7 cellular contexts compared by ENCODE assay signal in the genomic region with DNA sequence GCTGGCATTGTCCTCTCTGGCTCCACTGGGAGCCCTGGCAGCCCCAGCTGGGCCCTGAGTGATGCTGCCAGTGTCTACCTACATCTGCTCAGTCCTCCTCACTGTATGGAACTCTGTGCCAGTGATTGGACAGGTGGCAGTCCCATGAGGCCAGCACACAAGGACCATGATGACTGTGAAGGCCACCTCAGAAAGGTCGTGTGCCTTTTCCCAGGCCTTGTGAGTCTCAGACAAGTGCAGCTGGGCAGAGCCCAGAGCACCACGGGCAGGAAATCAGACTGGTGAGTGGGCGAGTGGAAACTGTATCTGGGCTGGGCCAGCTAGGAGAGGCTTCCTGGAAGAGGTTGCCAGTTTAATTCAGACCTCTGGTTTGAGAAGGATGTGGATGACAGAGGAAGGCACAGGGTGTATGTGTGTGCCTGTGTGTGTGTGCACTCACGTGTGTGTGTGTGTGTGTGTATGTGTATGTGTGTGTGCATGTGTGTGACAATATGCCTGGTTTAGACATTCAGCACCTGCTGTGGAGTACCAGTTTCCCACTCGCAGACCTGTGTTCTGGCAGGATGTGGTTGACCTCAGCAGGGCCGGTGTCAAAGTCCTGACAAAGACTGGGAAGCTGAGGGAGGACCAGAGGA. TPM values are rescaled to one million over a fixed set of nuclear protein-coding genes. Genes with fewer than 3 reads are reported as not detected.
A peak's percentile ranks its signal among the peaks of the same experiment; 100 is the strongest.
DNase-seq lines count a peak whose midpoint lies in the region; ATAC-seq, FAIRE-seq and TF ChIP-seq lines count a peak whose summit lies in the region.

No MANE protein-coding gene starts in this region.

- no peaks in the 10 kb centered on the region for H4K20me1 ChIP-seq in GM12878 (ENCODE audit: control insufficient read depth, insufficient read depth)

- DNase-seq in KG1 (lab: John Stamatoyannopoulos, UW), result peak; percentile 42
- DNase-seq in GM12878 (ENCODE audit: low read depth, low spot score), result no peak
- peak; percentile 76 for DNase-seq in stimulated activated CD8-positive, alpha-beta memory T cell treated with anti-CD3 and anti-CD28 coated beads, Interleukin-4, amount 100 ng/mL, for 48 hours
- DNase-seq in GM20000 (ENCODE audit: low spot score), result no peak
- no peak for DNase-seq in tibial artery

- no peak for TF ChIP-seq POLR2A in GM12878 (IDR thresholded peaks at IDR 0.05; ENCODE audit: low read depth, low read length)

- no peak overlapping the region for H2AFZ ChIP-seq in GM12878 (ENCODE audit: control insufficient read depth, low read depth, low read length)

- no TSS peak for BruUV-seq in GM12878 (replicated peaks; lab: Mats Ljungman, UMichigan)

- peaks cover 31% of the 10 kb centered on the region for H3K4me1 ChIP-seq in GM12878 (ENCODE audit: control insufficient read depth, insufficient read depth, low read length)
- H3K4me1 ChIP-seq in tibial artery, result peaks cover 0 to 35% (median 5%) of the 10 kb centered on the region in 4 donors

- WGBS in GM12878 (ENCODE audit: insufficient coverage, insufficient replicate concordance, low lambda C conversion rate, missing lambda C conversion rate), result 2% methylated on average over 6 of the region's 6 CpGs

- H3K9me3 ChIP-seq in GM12878 (replicated peaks; ENCODE audit: control insufficient read depth, insufficient read depth, low read length) (no peaks in the 10 kb centered on the region), tibial artery (no peaks in the 10 kb centered on the region)

- POLR2A ChIA-PET in GM12878 (lab: Charles Lee), result interaction anchor here (0.9 to 1.3 kb wide), 2 partner anchors 11 to 33 kb away, joined by 3 read pairs; no protein-coding TSS in a partner anchor

- in situ Hi-C loops in GM12878 (cut with MboI), result loop anchor here (25.0 kb wide), 1 partner anchor 1063 kb away; no protein-coding TSS in a partner anchor

- TF ChIP-seq CTCF in GM12878 (IDR thresholded peaks at IDR 0.05 in 2 of 3, conservative IDR thresholded peaks at IDR 0.05 in 1 of 3; ENCODE audit: control insufficient read depth in 2 of 3, extremely low read depth in 1 of 3, insufficient read depth in 1 of 3, low read depth in 3 of 3, low read length in 3 of 3), result no peak
- no peak for TF ChIP-seq CTCF in GM20000 (IDR thresholded peaks at IDR 0.05; ENCODE audit: extremely low read depth, missing control alignments)
- no peak for TF ChIP-seq CTCF in tibial artery (IDR thresholded peaks at IDR 0.05)

- TF ChIP-seq RAD21 in GM12878 (IDR thresholded peaks at IDR 0.05; ENCODE audit: insufficient read depth, low read depth, low read length), result no peak

- intact Hi-C loops in GM12878 (cut with micrococcal nuclease; ENCODE audit: unreplicated experiment), result no loop called here
- intact Hi-C loops in tibial artery (cut with DNase I; ENCODE audit: low total_unique reads), result no loop called here

- TF ChIP-seq EP300 in GM12878 (IDR thresholded peaks at IDR 0.05; ENCODE audit: borderline replicate concordance in 1 of 2, control insufficient read depth in 1 of 2, low read depth in 2 of 2, low read length in 2 of 2), result no peak

- H3K36me3 ChIP-seq in GM12878 (ENCODE audit: control insufficient read depth in 2 of 2, insufficient read depth in 2 of 2, low read length in 1 of 2) (peaks cover 0 to 1% of the 10 kb centered on the region in 2 experiments; a peak in 1 of 4 replicates), tibial artery (peaks cover 0 to 7% (median 0%) of the 10 kb centered on the region in 3 donors)

- RAD21 ChIA-PET in GM12878 (lab: Charles Lee; ENCODE audit: unreplicated experiment), result interaction anchor here (0.9 to 2.0 kb wide), 2 partner anchors 12 to 55 kb away, joined by 3 to 4 read pairs; a partner anchor contains a TSS

- no peaks in the 10 kb centered on the region for H3K27me3 ChIP-seq in GM12878 (replicated peaks in 1 of 2; ENCODE audit: control insufficient read depth in 2 of 2, insufficient read depth in 2 of 2, low read length in 1 of 2)
- H3K27me3 ChIP-seq in tibial artery, result no peaks in the 10 kb centered on the region

- peak; percentile 91 for FAIRE-seq in GM12878 (lab: Jason Lieb, UNC)

- ATAC-seq in GM19372 (IDR thresholded peaks at IDR 0.05; ENCODE audit: low read depth, unreplicated experiment) (peak; percentile 49), GM12878 (peak; percentile 66), HG02588 (IDR thresholded peaks at IDR 0.05; ENCODE audit: unreplicated experiment) (no peak)

- H3K79me2 ChIP-seq in GM12878 (ENCODE audit: control insufficient read depth, insufficient read depth, low read length), result no peaks in the 10 kb centered on the region

- H3K4me2 ChIP-seq in GM12878 (ENCODE audit: control insufficient read depth, insufficient read depth), result peak overlapping the region; percentile 51

- CTCF ChIA-PET in GM12878 (lab: Yijun Ruan, JAX), result interaction anchor here (0.6 to 12.7 kb wide), 5 partner anchors 8 to 81 kb away, joined by 3 to 250 read pairs (median 3); a partner anchor contains a TSS

- H3K4me3 ChIP-seq in GM12878 (no peak overlapping the region), tibial artery (no peak overlapping the region)

- H3K27ac ChIP-seq in GM12878 (ENCODE audit: control insufficient read depth, insufficient read depth) (peak overlapping the region; percentile 9; the same call in 1 of the 2 replicates), tibial artery (no peak overlapping the region)

- H3K9ac ChIP-seq in GM12878 (ENCODE audit: control insufficient read depth, insufficient read depth, low read length), result no peak overlapping the region

- SMC1A ChIA-PET in GM12878 (lab: Charles Lee; ENCODE audit: uncharacterized antibody, unreplicated experiment), result interaction anchor here (1.0 to 3.5 kb wide), 4 partner anchors 8 to 29 kb away, joined by 3 to 12 read pairs (median 4); no protein-coding TSS in a partner anchor

RNA-seq across cellular contexts. Expression of a gene that starts 7.0 kb away (rescaled TPM):
- total RNA-seq in GM12878 (2013; cell fraction: nucleolus; rRNA removed), result 25.1 and 26.3 TPM in 2 replicates
- total RNA-seq in GM12878 (2014; rRNA removed), result 42.6 and 49.2 TPM in 2 replicates
- 25.4 and 27.2 TPM in 2 replicates for total RNA-seq in GM12878 (2014; rRNA removed; fragmentation: Illumina TruSeq; extraction: Trizol)
- 39.9 and 42.0 TPM in 2 replicates for total RNA-seq in GM12878 (2021)
- 9.1 TPM for polyA plus RNA-seq in GM12878 (2011; ENCODE audit: low read depth)
- polyA plus RNA-seq in GM12878 (2011; rRNA removed), result 33.5 and 66.0 TPM in 2 replicates
- 81.5 and 93.9 TPM in 2 replicates for polyA plus RNA-seq in GM12878 (2011; cell fraction: cytosol; rRNA removed)
- polyA plus RNA-seq in GM12878 (2011; cell fraction: nucleus; rRNA removed), result 58.1 and 59.6 TPM in 2 replicates
- polyA plus RNA-seq in GM12878 (2012), result 14.5 and 14.9 TPM in 2 replicates
- polyA plus RNA-seq in GM12878 (2014; fragmentation: Illumina TruSeq; extraction: Trizol), result 39.9 and 46.7 TPM in 2 replicates
- 1 to 10 TPM; 7.9 to 8.7 TPM for polyA plus RNA-seq in GM12878 (2014; fragmentation: Nextera tagmentation; extraction: Ambion mirVana)
- polyA plus RNA-seq in GM12878 (2014; rRNA removed), result 43.9 and 45.3 TPM in 2 replicates
- polyA plus RNA-seq in GM12878 (2016; fragmentation: Nextera tagmentation; extraction: Ambion mirVana), result 10 to 100 TPM; 32.4 to 38.0 TPM
- polyA minus RNA-seq in GM12878 (2011; rRNA and poly(A)+ RNA removed), result 53.0 and 58.0 TPM in 2 replicates
- polyA minus RNA-seq in GM12878 (2011; cell fraction: cytosol; rRNA and poly(A)+ RNA removed), result 12.2 and 17.4 TPM in 2 replicates
- polyA minus RNA-seq in GM12878 (2011; cell fraction: nucleus; rRNA and poly(A)+ RNA removed), result 11.7 and 18.6 TPM in 2 replicates

RNA-seq across cellular contexts. Expression of a gene that starts 12.4 kb away (rescaled TPM):
- total RNA-seq in GM12878 (2013; cell fraction: nucleolus; rRNA removed), result 2.3 and 2.6 TPM in 2 replicates
- total RNA-seq in GM12878 (2014; rRNA removed), result 2.3 and 2.5 TPM in 2 replicates
- total RNA-seq in GM12878 (2014; rRNA removed; fragmentation: Illumina TruSeq; extraction: Trizol), result 0.94 and 1.0 TPM in 2 replicates
- 4.4 and 5.1 TPM in 2 replicates for total RNA-seq in GM12878 (2021)
- 0.25 TPM for polyA plus RNA-seq in GM12878 (2011; ENCODE audit: low read depth)
- 0.20 and 0.41 TPM in 2 replicates for polyA plus RNA-seq in GM12878 (2011; rRNA removed)
- 0.97 and 1.0 TPM in 2 replicates for polyA plus RNA-seq in GM12878 (2011; cell fraction: cytosol; rRNA removed)
- 1.8 and 2.2 TPM in 2 replicates for polyA plus RNA-seq in GM12878 (2011; cell fraction: nucleus; rRNA removed)
- 1.4 and 1.5 TPM in 2 replicates for polyA plus RNA-seq in GM12878 (2012)
- polyA plus RNA-seq in GM12878 (2014; fragmentation: Illumina TruSeq; extraction: Trizol), result 1.4 and 2.7 TPM in 2 replicates
- under 1 TPM; 0.21 to 0.57 TPM for polyA plus RNA-seq in GM12878 (2014; fragmentation: Nextera tagmentation; extraction: Ambion mirVana)
- polyA plus RNA-seq in GM12878 (2014; rRNA removed), result 3.2 and 3.7 TPM in 2 replicates
- 1 to 10 TPM; 1.1 to 2.5 TPM for polyA plus RNA-seq in GM12878 (2016; fragmentation: Nextera tagmentation; extraction: Ambion mirVana)
- 1.6 and 1.9 TPM in 2 replicates for polyA minus RNA-seq in GM12878 (2011; rRNA and poly(A)+ RNA removed)
- polyA minus RNA-seq in GM12878 (2011; cell fraction: cytosol; rRNA and poly(A)+ RNA removed), result 0.80 and 0.94 TPM in 2 replicates
- polyA minus RNA-seq in GM12878 (2011; cell fraction: nucleus; rRNA and poly(A)+ RNA removed), result 1.9 and 3.2 TPM in 2 replicates

RNA-seq across cellular contexts. Expression of a gene that starts 50.8 kb away (rescaled TPM):
- not detected in 2 replicates for total RNA-seq in GM12878 (2013; cell fraction: nucleolus; rRNA removed)
- total RNA-seq in GM12878 (2014; rRNA removed) (not detected in 2 replicates), GM12878 (2014; rRNA removed; fragmentation: Illumina TruSeq; extraction: Trizol) (not detected in 2 replicates), GM12878 (2021) (0.03 TPM in 1 of 2 replicates, not detected in the other)
- 0.04 TPM for polyA plus RNA-seq in GM12878 (2011; ENCODE audit: low read depth)
- polyA plus RNA-seq in GM12878 (2011; rRNA removed) (not detected in 2 replicates), GM12878 (2014; fragmentation: Illumina TruSeq; extraction: Trizol) (not detected in 2 replicates), GM12878 (2014; fragmentation: Nextera tagmentation; extraction: Ambion mirVana) (under 1 TPM; 0.02 to 0.04 TPM), GM12878 (2014; rRNA removed) (not detected in 2 replicates), GM12878 (2016; fragmentation: Nextera tagmentation; extraction: Ambion mirVana) (under 1 TPM; 0.38 to 0.52 TPM)
- polyA plus RNA-seq in GM12878 (2011; cell fraction: cytosol; rRNA removed), result not detected in 2 replicates
- polyA plus RNA-seq in GM12878 (2011; cell fraction: nucleus; rRNA removed), result not detected in 2 replicates
- polyA plus RNA-seq in GM12878 (2012), result 0.04 and 0.10 TPM in 2 replicates
- not detected in 2 replicates for polyA minus RNA-seq in GM12878 (2011; rRNA and poly(A)+ RNA removed)
- polyA minus RNA-seq in GM12878 (2011; cell fraction: cytosol; rRNA and poly(A)+ RNA removed), result not detected in 2 replicates
- polyA minus RNA-seq in GM12878 (2011; cell fraction: nucleus; rRNA and poly(A)+ RNA removed), result under 0.01 TPM in 1 of 2 replicates, not detected in the other

RNA-seq across cellular contexts. Expression of a gene that starts 54.6 kb away (rescaled TPM):
- 52.1 and 58.3 TPM in 2 replicates for total RNA-seq in GM12878 (2013; cell fraction: nucleolus; rRNA removed)
- total RNA-seq in GM12878 (2014; rRNA removed) (10.4 and 11.3 TPM in 2 replicates), GM12878 (2014; rRNA removed; fragmentation: Illumina TruSeq; extraction: Trizol) (9.5 and 10.5 TPM in 2 replicates), GM12878 (2021) (14.4 and 16.4 TPM in 2 replicates)
- 13.7 TPM for polyA plus RNA-seq in GM12878 (2011; ENCODE audit: low read depth)
- polyA plus RNA-seq in GM12878 (2011; rRNA removed) (8.7 and 13.5 TPM in 2 replicates), GM12878 (2014; fragmentation: Illumina TruSeq; extraction: Trizol) (4.9 and 9.9 TPM in 2 replicates), GM12878 (2014; fragmentation: Nextera tagmentation; extraction: Ambion mirVana) (10 to 100 TPM in 1 of 2 experiments, 1 to 10 TPM in 1; 2.8 to 10.5 TPM), GM12878 (2014; rRNA removed) (15.1 and 15.8 TPM in 2 replicates), GM12878 (2016; fragmentation: Nextera tagmentation; extraction: Ambion mirVana) (10 to 100 TPM; 17.8 to 19.0 TPM)
- 16.2 and 20.1 TPM in 2 replicates for polyA plus RNA-seq in GM12878 (2011; cell fraction: cytosol; rRNA removed)
- 57.9 and 77.5 TPM in 2 replicates for polyA plus RNA-seq in GM12878 (2011; cell fraction: nucleus; rRNA removed)
- polyA plus RNA-seq in GM12878 (2012), result 14.4 and 14.5 TPM in 2 replicates
- 12.1 and 16.6 TPM in 2 replicates for polyA minus RNA-seq in GM12878 (2011; rRNA and poly(A)+ RNA removed)
- 4.0 and 4.4 TPM in 2 replicates for polyA minus RNA-seq in GM12878 (2011; cell fraction: cytosol; rRNA and poly(A)+ RNA removed)
- polyA minus RNA-seq in GM12878 (2011; cell fraction: nucleus; rRNA and poly(A)+ RNA removed), result 18.7 and 25.0 TPM in 2 replicates

RNA-seq across cellular contexts. Expression of a gene that starts 56.4 kb away (rescaled TPM):
- 2.5 and 3.6 TPM in 2 replicates for total RNA-seq in GM12878 (2013; cell fraction: nucleolus; rRNA removed)
- total RNA-seq in GM12878 (2014; rRNA removed) (0.45 and 0.87 TPM in 2 replicates), GM12878 (2014; rRNA removed; fragmentation: Illumina TruSeq; extraction: Trizol) (0.64 and 0.76 TPM in 2 replicates), GM12878 (2021) (0.61 and 1.3 TPM in 2 replicates)
- polyA plus RNA-seq in GM12878 (2011; ENCODE audit: low read depth), result 1.3 TPM
- polyA plus RNA-seq in GM12878 (2011; rRNA removed) (2.3 and 3.2 TPM in 2 replicates), GM12878 (2014; fragmentation: Illumina TruSeq; extraction: Trizol) (0.48 and 1.0 TPM in 2 replicates), GM12878 (2014; fragmentation: Nextera tagmentation; extraction: Ambion mirVana) (under 1 TPM; 0.06 to 0.22 TPM), GM12878 (2014; rRNA removed) (0.77 and 1.7 TPM in 2 replicates), GM12878 (2016; fragmentation: Nextera tagmentation; extraction: Ambion mirVana) (under 1 TPM; 0.44 to 0.56 TPM)
- 3.9 and 4.8 TPM in 2 replicates for polyA plus RNA-seq in GM12878 (2011; cell fraction: cytosol; rRNA removed)
- polyA plus RNA-seq in GM12878 (2011; cell fraction: nucleus; rRNA removed), result 8.2 and 11.4 TPM in 2 replicates
- 1.6 and 1.9 TPM in 2 replicates for polyA plus RNA-seq in GM12878 (2012)
- polyA minus RNA-seq in GM12878 (2011; rRNA and poly(A)+ RNA removed), result 1.6 and 3.4 TPM in 2 replicates
- 0.52 TPM in 1 of 2 replicates, not detected in the other for polyA minus RNA-seq in GM12878 (2011; cell fraction: cytosol; rRNA and poly(A)+ RNA removed)
- 1.8 and 3.3 TPM in 2 replicates for polyA minus RNA-seq in GM12878 (2011; cell fraction: nucleus; rRNA and poly(A)+ RNA removed)

Comparison
In these comparisons a context has a peak if more than half of its experiments do, and no peak if none do; other contexts are left out.
1. DNase-seq: peak in KG1 (single experiment) and stimulated activated CD8-positive, alpha-beta memory T cell treated with anti-CD3 and anti-CD28 coated beads, Interleukin-4, amount 100 ng/mL, for 48 hours (single experiment); none in GM12878 (single experiment), GM20000 (single experiment) and tibial artery (0 of 2).